29 cellular contexts compared by ENCODE assay signal in the genomic region with DNA sequence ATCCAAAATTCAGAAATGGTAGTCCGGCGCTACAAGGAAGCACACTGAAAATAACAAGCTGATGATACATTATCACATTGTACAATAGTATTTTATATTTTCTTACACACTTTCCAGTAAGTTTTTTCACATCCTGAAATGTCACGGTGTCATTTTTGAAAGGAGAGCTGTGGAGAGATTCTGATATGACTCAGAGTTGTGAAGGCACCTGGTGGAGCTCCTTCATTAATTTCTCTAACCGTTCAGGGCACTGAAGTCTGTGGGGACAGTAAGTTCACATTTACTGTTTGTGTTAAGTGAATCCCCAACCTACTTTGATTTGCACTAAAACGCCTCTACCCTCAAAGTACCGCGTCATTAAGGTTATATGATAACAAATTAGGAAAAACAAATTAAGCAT. TPM values are rescaled to one million over a fixed set of nuclear protein-coding genes. Genes with fewer than 3 reads are reported as not detected.
"Had no signal": no experiment of that assay in that cellular context is flagged by ENCODE, and none has a peak within 500 bp of the region (broad histone marks: within the 10 kb centered on the region; RNA-seq: fewer than 3 reads in every experiment).

No MANE protein-coding gene starts in this region.

- H3K4me1 Mint-ChIP-seq: brain had no signal

- H3K4me3 Mint-ChIP-seq: activated CD4-positive, alpha-beta memory T cell treated with anti-CD3 and anti-CD28 coated beads for 36 hours; activated naive CD8-positive, alpha-beta T cell; activated naive CD8-positive, alpha-beta T cell treated with anti-CD3 and anti-CD28 coated beads, Interleukin-2, amount 50 U/mL, for 24 hours; activated T-cell treated with anti-CD3 and anti-CD28 coated beads, Interleukin-2, amount 50 U/mL, for 4 hours; brain; T-helper 1 cell treated with Interleukin-12 subunit alpha and Interleukin-12 subunit beta and Interleukin-4 antibody, amounts not matched to agents 30 μg/mL and 1 μg/mL, for 36 hours; T-helper 2 cell treated with Interferon-gamma antibody and Interleukin-4, amounts not matched to agents 5 μg/mL and 100 μg/mL, for 36 hours had no signal

- H3K36me3 Mint-ChIP-seq: activated CD4-positive, alpha-beta memory T cell treated with anti-CD3 and anti-CD28 coated beads for 36 hours had no signal

- H3K27me3 ChIP-seq: Peyer's patch, SJSA1 had no signal

- ATAC-seq: activated naive CD8-positive, alpha-beta T cell treated with anti-CD3 and anti-CD28 coated beads, Interleukin-2, amount 50 U/mL, for 24 hours; activated T-cell treated with anti-CD3 and anti-CD28 coated beads, Interleukin-2, amount 50 U/mL, for 4 hours; PC-3 had no signal

- H3K36me3 ChIP-seq: SJSA1 had no signal

- H3K27ac Mint-ChIP-seq: activated naive CD8-positive, alpha-beta T cell; activated naive CD8-positive, alpha-beta T cell treated with anti-CD3 and anti-CD28 coated beads, Interleukin-2, amount 50 U/mL, for 24 hours; activated T-helper 1 cell treated with anti-CD3 and anti-CD28 coated beads, Interleukin-12 subunit alpha, Interleukin-12 subunit beta, Interleukin-2, Interleukin-4 antibody, amounts not matched to agents 30 ng/mL and 10 ng/mL and 1 ng/mL, durations not matched to agents 14 hours and 24 hours and 36 hours; brain; T-helper 1 cell treated with Interleukin-12 subunit alpha and Interleukin-12 subunit beta and Interleukin-4 antibody, amounts not matched to agents 30 μg/mL and 1 μg/mL, for 36 hours; T-helper 2 cell treated with Interferon-gamma antibody and Interleukin-4, amounts not matched to agents 5 μg/mL and 100 μg/mL, for 36 hours had no signal

- H3K9me3 ChIP-seq: Peyer's patch, SJSA1, SK-N-SH had no signal

- H3K4me1 ChIP-seq: Peyer's patch, SJSA1 had no signal

- DNase-seq: activated CD4-positive, alpha-beta memory T cell treated with anti-CD3 and anti-CD28 coated beads for 36 hours; activated CD4-positive, alpha-beta T cell treated with anti-CD3 and anti-CD28 coated beads, Interleukin-2, amount 50 U/mL, for 1 hour; activated CD8-positive, alpha-beta memory T cell treated with anti-CD3 and anti-CD28 coated beads, Interleukin-2, amount 50 U/mL, for 4 hours; activated effector memory CD4-positive, alpha-beta T cell treated with Interleukin-2 at 50 U/mL for 16 hours; activated naive CD8-positive, alpha-beta T cell treated with anti-CD3 and anti-CD28 coated beads, Interleukin-2, amount 50 U/mL, for 24 hours; activated T-cell treated with anti-CD3 and anti-CD28 coated beads for 4 hours; activated T-cell treated with anti-CD3 and anti-CD28 coated beads, Interleukin-2, amount 50 U/mL, for 4 hours; anterior cingulate cortex; cerebellar nuclear complex; NCI-H1092 treated with DMSO at 0.1 percent for 48 hours; NCI-H1417; NCI-H187 treated with DMSO at 0.1 percent for 48 hours; NCI-H2081; NCI-H226; NCI-H524 treated with DMSO at 0.1 percent for 48 hours; PC-3; Peyer's patch; RPMI8226; SHP77 treated with DMSO at 0.1 percent for 48 hours; SK-N-SH had no signal

- H3K9ac ChIP-seq: SK-N-SH had no signal

- H3K27ac ChIP-seq: Peyer's patch, SJSA1 had no signal

- H3K27me3 Mint-ChIP-seq: activated CD4-positive, alpha-beta memory T cell treated with anti-CD3 and anti-CD28 coated beads for 36 hours; activated naive CD8-positive, alpha-beta T cell; activated naive CD8-positive, alpha-beta T cell treated with anti-CD3 and anti-CD28 coated beads, Interleukin-2, amount 50 U/mL, for 24 hours; brain had no signal

- H3K9me3 Mint-ChIP-seq: activated CD4-positive, alpha-beta memory T cell treated with anti-CD3 and anti-CD28 coated beads for 36 hours; activated naive CD8-positive, alpha-beta T cell treated with anti-CD3 and anti-CD28 coated beads, Interleukin-2, amount 50 U/mL, for 24 hours; activated T-cell treated with anti-CD3 and anti-CD28 coated beads, Interleukin-2, amount 50 U/mL, for 4 hours; activated T-helper 1 cell treated with anti-CD3 and anti-CD28 coated beads, Interleukin-12 subunit alpha, Interleukin-12 subunit beta, Interleukin-2, Interleukin-4 antibody, amounts not matched to agents 30 ng/mL and 10 ng/mL and 1 ng/mL, durations not matched to agents 14 hours and 24 hours and 36 hours; brain; T-helper 1 cell treated with Interleukin-12 subunit alpha and Interleukin-12 subunit beta and Interleukin-4 antibody, amounts not matched to agents 30 μg/mL and 1 μg/mL, for 36 hours; T-helper 2 cell treated with Interferon-gamma antibody and Interleukin-4, amounts not matched to agents 5 μg/mL and 100 μg/mL, for 36 hours had no signal

- H3K4me2 ChIP-seq: SK-N-SH had no signal

- H3K4me3 ChIP-seq: Peyer's patch, SJSA1 had no signal

RNA-seq across cellular contexts. Expression of a gene that starts 13.3 kb away (rescaled TPM):
- total RNA-seq: activated T-cell treated with anti-CD3 and anti-CD28 coated beads, Interleukin-2, amount 50 U/mL, for 4 hours; activated T-helper 1 cell treated with anti-CD3 and anti-CD28 coated beads, Interleukin-12 subunit alpha, Interleukin-12 subunit beta, Interleukin-2, Interleukin-4 antibody, amounts not matched to agents 30 ng/mL and 10 ng/mL and 1 ng/mL, durations not matched to agents 14 hours and 24 hours and 36 hours; bronchial epithelial cell; M059J; NCI-H460; PC-3; Peyer's patch; SJSA1 had no signal
- polyA plus RNA-seq: SK-N-SH had no signal

RNA-seq across cellular contexts. Expression of a gene that starts 56.8 kb away (rescaled TPM):
- total RNA-seq: activated CD4-positive, alpha-beta memory T cell treated with anti-CD3 and anti-CD28 coated beads for 36 hours; activated T-helper 1 cell treated with anti-CD3 and anti-CD28 coated beads, Interleukin-12 subunit alpha, Interleukin-12 subunit beta, Interleukin-2, Interleukin-4 antibody, amounts not matched to agents 30 ng/mL and 10 ng/mL and 1 ng/mL, durations not matched to agents 14 hours and 24 hours and 36 hours; M059J; Peyer's patch had no signal
- polyA plus RNA-seq: SK-N-SH had no signal
